1 cellular context compared by ENCODE assay signal in the genomic region with DNA sequence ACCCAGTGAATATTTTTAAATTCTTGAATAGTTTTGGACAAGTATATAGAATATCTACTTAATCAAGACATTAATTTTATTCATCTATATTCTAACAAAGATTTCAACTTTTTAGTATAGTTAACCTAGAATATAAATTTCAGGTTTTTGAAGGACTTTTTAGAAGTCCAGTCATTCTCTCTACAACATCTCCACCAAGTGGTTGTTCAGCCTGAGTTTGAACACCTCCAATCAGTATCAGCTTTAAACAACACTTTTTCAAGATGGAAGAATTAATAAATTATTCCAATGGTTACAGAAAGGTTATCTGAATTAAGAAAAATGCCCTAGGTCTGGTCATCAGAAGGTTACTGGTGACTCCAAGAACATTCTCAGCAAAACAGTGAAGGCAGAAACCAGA.
TF ChIP-seq lines count a peak whose summit lies in the region.

No MANE protein-coding gene starts in this region.

TF ChIP-seq in HCT116, 20 proteins besides CTCF, POLR2A, EP300 and RAD21 (continued from another document):
- TF ChIP-seq SP1 (IDR thresholded peaks at IDR 0.05; ENCODE audit: low read depth) = no peak
- TF ChIP-seq ZFX (IDR thresholded peaks at IDR 0.05) = no peak
- no peak for TF ChIP-seq JUND (IDR thresholded peaks at IDR 0.05)
